Comparison of ENCODE assay signal across 14 cellular contexts in the genomic region with DNA sequence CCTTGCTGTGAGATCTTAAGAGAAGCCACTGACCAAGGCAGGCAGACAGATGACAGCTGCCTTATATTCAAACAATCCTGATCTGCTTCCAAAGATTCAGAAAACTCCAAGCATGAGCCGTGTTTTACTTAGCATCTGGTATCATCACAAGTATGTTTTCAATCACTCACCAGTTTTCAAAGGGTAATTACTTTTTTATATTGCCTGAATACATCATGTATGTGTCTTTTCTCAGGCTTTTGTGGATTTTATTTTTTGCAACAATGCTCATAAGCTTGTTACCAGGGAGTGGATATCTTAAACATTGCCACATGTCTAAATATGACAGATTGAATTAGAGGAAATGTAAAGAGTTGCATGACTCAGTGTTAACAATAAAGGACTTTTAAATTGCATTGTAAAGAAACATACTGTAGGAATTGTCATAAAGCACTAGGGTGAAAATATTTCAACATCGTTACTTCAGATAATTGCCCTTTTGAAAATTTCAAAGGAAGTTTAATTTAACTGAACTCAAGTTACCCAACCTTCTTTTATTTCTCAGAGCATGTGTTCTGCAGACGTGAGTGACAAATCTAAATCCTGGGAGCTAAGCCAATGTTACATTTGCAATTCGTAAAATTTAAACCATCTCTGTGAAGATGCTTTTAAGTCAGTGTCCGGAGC.
A peak's percentile ranks its signal among the peaks of the same experiment; 100 is the strongest.
DNase-seq lines count a peak whose midpoint lies in the region; ATAC-seq, FAIRE-seq and TF ChIP-seq lines count a peak whose summit lies in the region.
"Had no signal": no experiment of that assay in that cellular context is flagged by ENCODE, and none has a peak within 500 bp of the region (broad histone marks: within the 10 kb centered on the region; RNA-seq: fewer than 3 reads in every experiment).

No MANE protein-coding gene starts in this region.

- H3K4me1 ChIP-seq in A549 = peaks cover 55% of the 10 kb centered on the region
- peaks cover 11% of the 10 kb centered on the region for H3K4me1 ChIP-seq in astrocyte (ENCODE audit: insufficient read depth, low read length)
- H3K4me1 ChIP-seq: BLaER1, body of pancreas, tibial artery had no signal

- no peak for TF ChIP-seq POLR2A in A549 (IDR thresholded peaks at IDR 0.05; ENCODE audit: low read length)

- H3K4me1 Mint-ChIP-seq in astrocyte (ENCODE audit: low read depth, unreplicated experiment) = peaks cover 9% of the 10 kb centered on the region
- H3K4me1 Mint-ChIP-seq in activated naive CD8-positive, alpha-beta T cell treated with anti-CD3 and anti-CD28 coated beads, Interleukin-2, amount 50 U/mL, for 24 hours = no peaks in the 10 kb centered on the region
- H3K4me1 Mint-ChIP-seq: activated B cell treated with CpG ODN at 0.5 μM for 24 hours, IgD-negative memory B cell had no signal

- H3K9me3 Mint-ChIP-seq in astrocyte (ENCODE audit: unreplicated experiment) = no peaks in the 10 kb centered on the region
- H3K9me3 Mint-ChIP-seq in activated naive CD8-positive, alpha-beta T cell treated with anti-CD3 and anti-CD28 coated beads, Interleukin-2, amount 50 U/mL, for 24 hours = no peaks in the 10 kb centered on the region
- H3K9me3 Mint-ChIP-seq: activated B cell treated with CpG ODN at 0.5 μM for 24 hours had no signal

- no peaks in the 10 kb centered on the region for H3K79me2 ChIP-seq in astrocyte (ENCODE audit: insufficient read depth, low read length)

- no peak for TF ChIP-seq CTCF in A549 (IDR thresholded peaks at IDR 0.05)
- no peak for TF ChIP-seq CTCF in astrocyte (IDR thresholded peaks at IDR 0.05; ENCODE audit: insufficient read depth, low read depth, low read length)

- no peaks in the 10 kb centered on the region for H3K27me3 Mint-ChIP-seq in astrocyte (ENCODE audit: low read depth, unreplicated experiment)
- no peaks in the 10 kb centered on the region for H3K27me3 Mint-ChIP-seq in activated naive CD8-positive, alpha-beta T cell treated with anti-CD3 and anti-CD28 coated beads, Interleukin-2, amount 50 U/mL, for 24 hours

- no peak overlapping the region for H3K9ac ChIP-seq in astrocyte (ENCODE audit: low read length)
- H3K9ac ChIP-seq: BLaER1 had no signal

- peak; percentile 50 to 69; a peak in 4 of 6 replicates for ATAC-seq in A549
- ATAC-seq in activated naive CD8-positive, alpha-beta T cell treated with anti-CD3 and anti-CD28 coated beads, Interleukin-2, amount 50 U/mL, for 24 hours = no peak
- no peak for ATAC-seq in GM21367 (IDR thresholded peaks at IDR 0.05; ENCODE audit: unreplicated experiment)
- ATAC-seq: body of pancreas had no signal

- CTCF ChIA-PET in A549 (lab: Yijun Ruan, JAX) = interaction anchor here (1.2 to 2.6 kb wide), 3 partner anchors 9 to 327 kb away, joined by 3 to 7 read pairs (median 4); no protein-coding TSS in a partner anchor

- H3K4me2 ChIP-seq in A549 (peak overlapping the region; percentile 66), astrocyte (ENCODE audit: low read length) (no peak overlapping the region)
- H3K4me2 ChIP-seq: BLaER1 had no signal

- H2AFZ ChIP-seq in astrocyte (ENCODE audit: low read depth, low read length) = no peak overlapping the region

- no peaks in the 10 kb centered on the region for H3K9me3 ChIP-seq in A549
- no peaks in the 10 kb centered on the region for H3K9me3 ChIP-seq in astrocyte (ENCODE audit: insufficient read depth, low read depth, low read length)
- H3K9me3 ChIP-seq: BLaER1, body of pancreas, tibial artery had no signal

- H3K36me3 ChIP-seq in astrocyte (ENCODE audit: insufficient read depth, low read length) = no peaks in the 10 kb centered on the region
- H3K36me3 ChIP-seq in H7 (replicated peaks; ENCODE audit: control insufficient read depth, insufficient read depth, low read length) = no peaks in the 10 kb centered on the region
- H3K36me3 ChIP-seq: BLaER1, tibial artery had no signal

- peak overlapping the region; percentile 60 to 86 for H3K27ac ChIP-seq in A549
- H3K27ac ChIP-seq in astrocyte (ENCODE audit: low read depth, low read length) = no peak overlapping the region
- H3K27ac ChIP-seq: BLaER1, body of pancreas, tibial artery had no signal

- no peaks in the 10 kb centered on the region for H3K27me3 ChIP-seq in astrocyte (ENCODE audit: insufficient read depth, low read length)
- no peaks in the 10 kb centered on the region for H3K27me3 ChIP-seq in H7 (ENCODE audit: control insufficient read depth, insufficient read depth, low read length)
- H3K27me3 ChIP-seq: BLaER1, body of pancreas, tibial artery had no signal

- FAIRE-seq in A549 (lab: Jason Lieb, UNC) (peak; percentile 73), astrocyte (lab: Jason Lieb, UNC) (peak; percentile 64)

- DNase-seq in A549 (ENCODE audit: low read depth in 1 of 2, low spot score in 1 of 2) = peak in 1 of 2 experiments; percentile 62
- peak; percentile 79 for DNase-seq in HCEC 1CT
- DNase-seq in astrocyte (ENCODE audit: low read depth) = peak; percentile 50
- DNase-seq in hepatic stellate cell (ENCODE audit: low spot score) = peak; percentile 13
- no peak for DNase-seq in stimulated activated CD4-positive, alpha-beta T cell treated with anti-CD3 and anti-CD28 coated beads, Interleukin-4, amount 100 ng/mL, for 24 hours
- no peak for DNase-seq in activated naive CD8-positive, alpha-beta T cell treated with anti-CD3 and anti-CD28 coated beads, Interleukin-2, amount 50 U/mL, for 24 hours
- DNase-seq in H7 = no peak
- DNase-seq: activated B cell treated with CpG ODN at 0.5 μM for 24 hours, body of pancreas, mesendoderm, tibial artery had no signal

- POLR2A ChIA-PET in A549 (lab: Yijun Ruan, JAX) = interaction anchor here (1.3 kb wide), 1 partner anchor 55 kb away, joined by 3 read pairs; no protein-coding TSS in a partner anchor

- H3K36me3 Mint-ChIP-seq in astrocyte (ENCODE audit: low read depth, unreplicated experiment) = no peaks in the 10 kb centered on the region
- H3K36me3 Mint-ChIP-seq in activated naive CD8-positive, alpha-beta T cell treated with anti-CD3 and anti-CD28 coated beads, Interleukin-2, amount 50 U/mL, for 24 hours (ENCODE audit: low read depth) = no peaks in the 10 kb centered on the region
- H3K36me3 Mint-ChIP-seq: IgD-negative memory B cell had no signal

- H3K4me3 Mint-ChIP-seq in astrocyte (ENCODE audit: unreplicated experiment) = no peak overlapping the region
- no peak overlapping the region for H3K4me3 Mint-ChIP-seq in activated naive CD8-positive, alpha-beta T cell treated with anti-CD3 and anti-CD28 coated beads, Interleukin-2, amount 50 U/mL, for 24 hours
- H3K4me3 Mint-ChIP-seq: activated B cell treated with CpG ODN at 0.5 μM for 24 hours, IgD-negative memory B cell had no signal

- H4K20me1 ChIP-seq in astrocyte (ENCODE audit: insufficient read depth, low read length) = no peaks in the 10 kb centered on the region
- H4K20me1 ChIP-seq: BLaER1 had no signal

- H3K4me3 ChIP-seq in A549 = no peak overlapping the region
- no peak overlapping the region for H3K4me3 ChIP-seq in astrocyte (ENCODE audit: insufficient read depth, low read depth, low read length)
- no peak overlapping the region for H3K4me3 ChIP-seq in H7 (ENCODE audit: insufficient read depth, low read depth, low read length)
- H3K4me3 ChIP-seq: BLaER1, body of pancreas, tibial artery had no signal

- 3% methylated on average over 5 of the region's 5 CpGs for WGBS in A549 (ENCODE audit: missing lambda C conversion rate)

- H3K27ac Mint-ChIP-seq in astrocyte (ENCODE audit: unreplicated experiment) = no peak overlapping the region
- H3K27ac Mint-ChIP-seq in activated naive CD8-positive, alpha-beta T cell treated with anti-CD3 and anti-CD28 coated beads, Interleukin-2, amount 50 U/mL, for 24 hours = no peak overlapping the region
- H3K27ac Mint-ChIP-seq: activated B cell treated with CpG ODN at 0.5 μM for 24 hours, IgD-negative memory B cell had no signal

- TF ChIP-seq EP300 in A549 (IDR thresholded peaks at IDR 0.05) = peak; percentile 71 to 82; a peak in 4 of 5 replicates

- TF ChIP-seq RAD21 in A549 (conservative IDR thresholded peaks at IDR 0.05 in 1 of 2, IDR thresholded peaks at IDR 0.05 in 1 of 2) = peak in 1 of 2 experiments; percentile 42; a peak in 2 of 5 replicates

TF ChIP-seq in A549, 52 proteins besides CTCF, POLR2A, EP300 and RAD21 (continues in another document):
- peak; percentile 75 to 89 for TF ChIP-seq CEBPB (IDR thresholded peaks at IDR 0.05)
- no peak for TF ChIP-seq RARB (CRISPR knock-in tag; IDR thresholded peaks at IDR 0.05)
- TF ChIP-seq HOXA7 (CRISPR knock-in tag; IDR thresholded peaks at IDR 0.05) = 0 out of 2 replicates have a peak, but pooled peaks have one; percentile 53
- no peak for TF ChIP-seq CHD2 (IDR thresholded peaks at IDR 0.05; ENCODE audit: low read length, partially characterized antibody)
- no peak for TF ChIP-seq CBX8 (IDR thresholded peaks at IDR 0.05)
- no peak for TF ChIP-seq EHMT2 (IDR thresholded peaks at IDR 0.05; ENCODE audit: low read depth)
- no peak for TF ChIP-seq HDAC2 (IDR thresholded peaks at IDR 0.05)
- no peak for TF ChIP-seq KDM1A (IDR thresholded peaks at IDR 0.05; ENCODE audit: low read depth)
- peak; percentile 77 for TF ChIP-seq JUNB (IDR thresholded peaks at IDR 0.05)
- TF ChIP-seq, protein P1, sequence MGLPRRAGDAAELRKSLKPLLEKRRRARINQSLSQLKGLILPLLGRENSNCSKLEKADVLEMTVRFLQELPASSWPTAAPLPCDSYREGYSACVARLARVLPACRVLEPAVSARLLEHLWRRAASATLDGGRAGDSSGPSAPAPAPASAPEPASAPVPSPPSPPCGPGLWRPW (IDR thresholded peaks at IDR 0.05) = no peak
- no peak for TF ChIP-seq PHF8 (IDR thresholded peaks at IDR 0.05; ENCODE audit: borderline replicate concordance, low read depth)
- TF ChIP-seq FOSL2 (IDR thresholded peaks at IDR 0.05) = 0 out of 2 replicates have a peak, but pooled peaks have one; percentile 48
- TF ChIP-seq FOSL2 (CRISPR knock-in tag; IDR thresholded peaks at IDR 0.05) = peak; percentile 84
- no peak for TF ChIP-seq TFCP2L1 (CRISPR knock-in tag; IDR thresholded peaks at IDR 0.05)
- TF ChIP-seq BHLHE40 (IDR thresholded peaks at IDR 0.05; ENCODE audit: low read depth, low read length) = no peak
- TF ChIP-seq HOXB5 (CRISPR knock-in tag; IDR thresholded peaks at IDR 0.05) = peak; percentile 54; the same call in 1 of the 2 replicates
- TF ChIP-seq RNF2 (IDR thresholded peaks at IDR 0.05; ENCODE audit: borderline replicate concordance, low read depth) = no peak
- no peak for TF ChIP-seq FOXS1 (CRISPR knock-in tag; IDR thresholded peaks at IDR 0.05)
- TF ChIP-seq CBX2 (IDR thresholded peaks at IDR 0.05; ENCODE audit: borderline replicate concordance, low read depth) = no peak
- TF ChIP-seq GATA3 (IDR thresholded peaks at IDR 0.05; ENCODE audit: borderline replicate concordance) = peak; percentile 77
- TF ChIP-seq SMC3 (IDR thresholded peaks at IDR 0.05) = 0 out of 3 replicates have a peak, but pooled peaks have one; percentile 23
- peak in 1 of 2 experiments; percentile 47; a peak in 1 of 5 replicates for TF ChIP-seq JUN (IDR thresholded peaks at IDR 0.05)

Comparison
In these comparisons a context has a peak if more than half of its experiments do, and no peak if none do; other contexts are left out.
1. ATAC-seq: peak in A549 (2 of 2); none in activated naive CD8-positive, alpha-beta T cell treated with anti-CD3 and anti-CD28 coated beads, Interleukin-2, amount 50 U/mL, for 24 hours (single experiment) and GM21367 (single experiment).
2. DNase-seq: peak in HCEC 1CT (single experiment), astrocyte (single experiment) and hepatic stellate cell (single experiment); none in stimulated activated CD4-positive, alpha-beta T cell treated with anti-CD3 and anti-CD28 coated beads, Interleukin-4, amount 100 ng/mL, for 24 hours (single experiment), activated naive CD8-positive, alpha-beta T cell treated with anti-CD3 and anti-CD28 coated beads, Interleukin-2, amount 50 U/mL, for 24 hours (single experiment) and H7 (single experiment).